In genomic region chr6:41066867-41067304, GRCh38 we compare ENCODE assay signal across 1 cellular context.
TF ChIP-seq lines count a peak whose summit lies in the region.

No MANE protein-coding gene starts in this region.

TF ChIP-seq in GM23338, 12 proteins besides CTCF, POLR2A, EP300 and RAD21 (continued from another document):
- TF ChIP-seq REST (IDR thresholded peaks at IDR 0.05; ENCODE audit: unreplicated experiment) (no peak), JUNB (IDR thresholded peaks at IDR 0.05; ENCODE audit: unreplicated experiment) (no peak), CREB1 (CRISPR knock-in tag; IDR thresholded peaks at IDR 0.05; ENCODE audit: low read depth) (no peak), STAT1 (IDR thresholded peaks at IDR 0.05; ENCODE audit: unreplicated experiment) (no peak), POLR2AphosphoS5 (IDR thresholded peaks at IDR 0.05; ENCODE audit: low read depth) (no peak)
